ENCODE assay signal across 8 cellular contexts in the genomic region with DNA sequence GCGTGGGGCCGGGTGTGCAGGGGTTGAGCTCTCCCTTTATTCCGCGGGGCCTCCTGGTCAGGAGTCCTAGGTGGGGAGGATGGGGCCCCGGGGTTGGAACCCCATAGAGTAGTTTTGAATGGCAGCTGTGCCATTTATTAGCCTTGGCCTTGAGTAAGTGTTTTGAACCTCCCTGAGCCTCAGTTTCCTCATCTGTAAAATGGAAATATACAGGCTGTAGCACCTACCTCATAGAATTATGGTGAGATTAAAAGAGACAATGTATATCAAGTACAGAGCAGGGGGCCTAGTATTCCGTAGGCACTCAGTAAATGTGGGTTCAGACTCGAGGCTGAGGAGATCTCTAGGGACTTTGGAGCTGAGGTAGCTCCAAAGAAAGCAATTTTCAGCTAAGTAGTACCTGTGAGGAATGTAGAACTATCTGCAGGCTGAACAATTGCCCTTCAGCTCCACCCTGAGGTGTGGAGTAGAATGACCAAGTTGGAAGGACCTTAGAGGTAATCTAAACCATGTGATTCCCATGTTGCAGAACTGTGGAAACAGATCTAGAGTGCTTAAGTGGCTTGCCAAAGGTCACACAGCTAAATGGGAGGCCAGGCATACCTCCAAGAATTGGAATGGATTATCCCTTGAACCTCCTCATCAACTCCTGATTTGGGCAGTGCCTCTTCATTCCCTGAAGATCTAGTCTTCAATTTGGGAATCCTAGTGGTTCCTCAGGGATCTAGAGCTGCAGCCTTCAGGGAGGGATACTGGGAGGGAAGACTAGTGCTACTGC. TPM values are rescaled to one million over a fixed set of nuclear protein-coding genes. Genes with fewer than 3 reads are reported as not detected.
DNase-seq lines count a peak whose midpoint lies in the region; FAIRE-seq and TF ChIP-seq lines count a peak whose summit lies in the region.

No MANE protein-coding gene starts in this region.

- DNase-seq in NCI-H1436 (lab: John Stamatoyannopoulos, UW), result peak; percentile 5
- DNase-seq in NCI-H1436 treated with DMSO at 0.1 percent for 48 hours (lab: John Stamatoyannopoulos, UW), result no peak
- DNase-seq in H54 (ENCODE audit: insufficient read length, low spot score), result peak; percentile 67
- peak; percentile 86 for DNase-seq in Karpas-422
- peak; percentile 67 for DNase-seq in SK-N-DZ (ENCODE audit: low spot score)
- peak; percentile 55 for DNase-seq in cardiac fibroblast (ENCODE audit: low read depth in 2 of 2)
- DNase-seq in left kidney (ENCODE audit: low read depth, low spot score), result peak; percentile 84
- peak; percentile 49 for DNase-seq in stomach

- H3K9me2 ChIP-seq in Karpas-422 (replicated peaks; ENCODE audit: insufficient read depth, low read length), result no peaks in the 10 kb centered on the region

- no peaks in the 10 kb centered on the region for H4K20me1 ChIP-seq in Karpas-422 (ENCODE audit: insufficient read depth, low read depth, low read length)

- intact Hi-C loops in stomach (cut with DNase I; ENCODE audit: low total_unique reads), result no loop called here

- TF ChIP-seq POLR2A in H54 (IDR thresholded peaks at IDR 0.05; ENCODE audit: low read depth, low read length) (no peak), stomach (IDR thresholded peaks at IDR 0.05) (no peak)

- TF ChIP-seq CTCF in cardiac fibroblast (IDR thresholded peaks at IDR 0.05; ENCODE audit: low read depth, low read length), result peak; percentile 33
- peak in 3 of 7 experiments; percentile 10 to 43 (median 38) for TF ChIP-seq CTCF in stomach (IDR thresholded peaks at IDR 0.05)

- peak overlapping the region; percentile 97; the same call in 1 of the 2 replicates for H2AFZ ChIP-seq in Karpas-422 (ENCODE audit: low read length)

- no peaks in the 10 kb centered on the region for H3K27me3 ChIP-seq in Karpas-422 (ENCODE audit: low read length)
- no peaks in the 10 kb centered on the region for H3K27me3 ChIP-seq in stomach

- H3K4me2 ChIP-seq in Karpas-422 (ENCODE audit: low read depth, low read length, poor library complexity, severe bottlenecking), result peak overlapping the region; percentile 96

- peak; percentile 20 for FAIRE-seq in H54 (lab: Jason Lieb, UNC)

- H3K4me3 ChIP-seq in Karpas-422 (ENCODE audit: low read length), result peak overlapping the region; percentile 72
- H3K4me3 ChIP-seq in cardiac fibroblast (replicated peaks in 1 of 2; ENCODE audit: low read depth in 2 of 2, low read length in 2 of 2), result peak overlapping the region; percentile 64 to 76
- peak overlapping the region; percentile 74 to 85 (median 78) for H3K4me3 ChIP-seq in stomach

- H3K27ac ChIP-seq in Karpas-422 (ENCODE audit: low read length), result no peak overlapping the region
- H3K27ac ChIP-seq in stomach, result peak overlapping the region; percentile 78 to 85 (median 80)

- no peak for TF ChIP-seq EP300 in stomach (IDR thresholded peaks at IDR 0.05)

- H3K79me2 ChIP-seq in Karpas-422 (ENCODE audit: low read length), result peaks cover 5% of the 10 kb centered on the region

- peak overlapping the region; percentile 84 for H3K9ac ChIP-seq in Karpas-422 (ENCODE audit: low read length)

- H3K4me1 ChIP-seq in Karpas-422 (ENCODE audit: low read length) (peaks cover 20% of the 10 kb centered on the region), stomach (peaks cover 8 to 19% (median 13%) of the 10 kb centered on the region in 4 donors)

- H3K9me3 ChIP-seq in Karpas-422 (ENCODE audit: low read length), result no peaks in the 10 kb centered on the region
- no peaks in the 10 kb centered on the region for H3K9me3 ChIP-seq in stomach

- H3K36me3 ChIP-seq in Karpas-422 (ENCODE audit: insufficient read depth, low read length) (no peaks in the 10 kb centered on the region), stomach (no peaks in the 10 kb centered on the region)

- 11 to 18% (median 14%) methylated on average over 6 to 7 of the region's 7 CpGs for WGBS in stomach, 5 donors

RNA-seq across cellular contexts. Expression of a gene that starts 0.7 kb away (rescaled TPM):
- 27.0 and 43.2 TPM in 2 replicates for total RNA-seq in Karpas-422 (2014; rRNA removed; shearing (Covaris generic); ENCODE audit: low replicate concordance)
- polyA plus RNA-seq in SK-N-DZ (2014; cell fraction: cytosol; rRNA removed), result 25.3 and 30.3 TPM in 2 replicates
- polyA plus RNA-seq in SK-N-DZ (2014; cell fraction: nucleus; rRNA removed), result 87.7 and 90.7 TPM in 2 replicates
- total RNA-seq in stomach, result 10 to 100 TPM in 4 of 5 donors, 1 to 10 TPM in 1; 4.7 to 18.3 (median 13.6) TPM
- 10 to 100 TPM in 2 of 3 donors, 1 to 10 TPM in 1; 8.7 to 23.8 (median 11.8) TPM for polyA plus RNA-seq in stomach

RNA-seq across cellular contexts. Expression of a gene that starts 11.7 kb away (rescaled TPM):
- total RNA-seq in Karpas-422 (2014; rRNA removed; shearing (Covaris generic); ENCODE audit: low replicate concordance), result 123 and 124 TPM in 2 replicates
- polyA plus RNA-seq in SK-N-DZ (2014; cell fraction: cytosol; rRNA removed), result 56.7 and 109 TPM in 2 replicates
- 70.2 and 107 TPM in 2 replicates for polyA plus RNA-seq in SK-N-DZ (2014; cell fraction: nucleus; rRNA removed)
- total RNA-seq in stomach, result 100 to 1,000 TPM in 1 of 5 donors, 10 to 100 TPM in 4; 43.3 to 132 (median 74.3) TPM
- polyA plus RNA-seq in stomach, result 10 to 100 TPM; 16.2 to 17.6 (median 16.6) TPM

RNA-seq across cellular contexts. Expression of a gene that starts 31.7 kb away (rescaled TPM):
- 54.6 and 68.5 TPM in 2 replicates for total RNA-seq in Karpas-422 (2014; rRNA removed; shearing (Covaris generic); ENCODE audit: low replicate concordance)
- polyA plus RNA-seq in SK-N-DZ (2014; cell fraction: cytosol; rRNA removed), result 12.4 and 13.9 TPM in 2 replicates
- 4.3 and 10.0 TPM in 2 replicates for polyA plus RNA-seq in SK-N-DZ (2014; cell fraction: nucleus; rRNA removed)
- 100 to 1,000 TPM in 1 of 5 donors, 10 to 100 TPM in 3, 1 to 10 TPM in 1; 5.9 to 101 (median 26.7) TPM for total RNA-seq in stomach
- 10 to 100 TPM; 39.8 to 55.5 (median 50.9) TPM for polyA plus RNA-seq in stomach

RNA-seq across cellular contexts. Expression of a gene that starts 46.4 kb away (rescaled TPM):
- 9.0 and 17.0 TPM in 2 replicates for total RNA-seq in Karpas-422 (2014; rRNA removed; shearing (Covaris generic); ENCODE audit: low replicate concordance)
- polyA plus RNA-seq in SK-N-DZ (2014; cell fraction: cytosol; rRNA removed), result 21.6 and 22.2 TPM in 2 replicates
- polyA plus RNA-seq in SK-N-DZ (2014; cell fraction: nucleus; rRNA removed), result 12.5 and 12.8 TPM in 2 replicates
- 10 to 100 TPM; 21.4 to 70.7 (median 49.8) TPM for total RNA-seq in stomach
- 10 to 100 TPM in 1 of 3 donors, 1 to 10 TPM in 2; 8.7 to 17.1 (median 9.8) TPM for polyA plus RNA-seq in stomach
